ENCODE assay signal across 9 cellular contexts in genomic region chr6:163356324-163356723, GRCh38. TPM values are rescaled to one million over a fixed set of nuclear protein-coding genes. Genes with fewer than 3 reads are reported as not detected.
A peak's percentile ranks its signal among the peaks of the same experiment; 100 is the strongest.
DNase-seq lines count a peak whose midpoint lies in the region; ATAC-seq and TF ChIP-seq lines count a peak whose summit lies in the region.
"Had no signal": no experiment of that assay in that cellular context is flagged by ENCODE, and none has a peak within 500 bp of the region (broad histone marks: within the 10 kb centered on the region; RNA-seq: fewer than 3 reads in every experiment).

No MANE protein-coding gene starts in this region.

- H3K9me3 ChIP-seq in PC-3 (ENCODE audit: low read length): no peaks in the 10 kb centered on the region
- no peaks in the 10 kb centered on the region for H3K9me3 ChIP-seq in neural progenitor cell (ENCODE audit: low read depth)

- no peak overlapping the region for H3K4me3 Mint-ChIP-seq in neural progenitor cell

- H3K9me2 ChIP-seq in PC-3 (replicated peaks; ENCODE audit: low read length): no peaks in the 10 kb centered on the region

- H3K27me3 ChIP-seq in PC-3 (ENCODE audit: low read length) (no peaks in the 10 kb centered on the region), neural progenitor cell (no peaks in the 10 kb centered on the region)

- H3K36me3 ChIP-seq in PC-3 (ENCODE audit: low read depth, low read length) (no peaks in the 10 kb centered on the region), neural progenitor cell (no peaks in the 10 kb centered on the region)

- no peak for TF ChIP-seq CTCF in PC-3 (conservative IDR thresholded peaks at IDR 0.05; ENCODE audit: low read depth, low read length)
- no peak for TF ChIP-seq CTCF in neural progenitor cell (IDR thresholded peaks at IDR 0.05)

- H4K20me1 ChIP-seq in PC-3 (ENCODE audit: low read length) (no peaks in the 10 kb centered on the region), neural progenitor cell (ENCODE audit: low read depth) (no peaks in the 10 kb centered on the region)

- intact Hi-C loops in PC-3 (cut with micrococcal nuclease): loop anchor here (5.0 kb wide), 1 partner anchor 51 kb away; no protein-coding TSS in a partner anchor

- peak overlapping the region; percentile 76 for H3K27ac ChIP-seq in PC-3 (ENCODE audit: low read length)
- no peak overlapping the region for H3K27ac ChIP-seq in neural progenitor cell

- no TSS peak for BruUV-seq in PC-3 (replicated peaks; lab: Mats Ljungman, UMichigan)

- H3K27ac Mint-ChIP-seq in neural progenitor cell: no peak overlapping the region

- no peaks in the 10 kb centered on the region for H3F3A ChIP-seq in PC-3 (ENCODE audit: low read length, unreplicated experiment)
- H3F3A ChIP-seq in neural progenitor cell (ENCODE audit: low read depth): no peaks in the 10 kb centered on the region

- CTCF ChIA-PET in PC-3 (lab: Charles Lee): interaction anchor here (0.7 kb wide), 1 partner anchor 35 kb away, joined by 3 read pairs; no protein-coding TSS in a partner anchor

- no peaks in the 10 kb centered on the region for H3K36me3 Mint-ChIP-seq in neural progenitor cell

- peaks cover 47% of the 10 kb centered on the region for H3K4me1 Mint-ChIP-seq in neural progenitor cell

- H3K9ac ChIP-seq in PC-3 (ENCODE audit: low read length) (peak overlapping the region; percentile 34), neural progenitor cell (no peak overlapping the region)

- peaks cover 6% of the 10 kb centered on the region for H3K27me3 Mint-ChIP-seq in neural progenitor cell (ENCODE audit: insufficient read depth, low read depth)

- H3K4me3 ChIP-seq in PC-3 (ENCODE audit: low read length) (peak overlapping the region; percentile 54; the same call in 1 of the 2 replicates), neural progenitor cell (no peak overlapping the region)

- peaks cover 39% of the 10 kb centered on the region for H3K4me1 ChIP-seq in PC-3 (ENCODE audit: insufficient read depth, low read length)
- H3K4me1 ChIP-seq in neural progenitor cell: no peaks in the 10 kb centered on the region

- no peak overlapping the region for H2AFZ ChIP-seq in PC-3 (ENCODE audit: low read length)
- peak overlapping the region; percentile 58 for H2AFZ ChIP-seq in neural progenitor cell (replicated peaks)

- peak overlapping the region; percentile 75 for H3K4me2 ChIP-seq in PC-3 (ENCODE audit: low read length)
- H3K4me2 ChIP-seq in neural progenitor cell: no peak overlapping the region

- ATAC-seq in PC-3 (peak; percentile 73), GM21529 (IDR thresholded peaks at IDR 0.05; ENCODE audit: unreplicated experiment) (no peak), GM18517 (IDR thresholded peaks at IDR 0.05; ENCODE audit: unreplicated experiment) (no peak)

- H3K79me2 ChIP-seq in PC-3 (ENCODE audit: low read length): no peaks in the 10 kb centered on the region
- H3K79me2 ChIP-seq in neural progenitor cell (ENCODE audit: low read depth): no peaks in the 10 kb centered on the region

- peak; percentile 92 for DNase-seq in AG20443 (ENCODE audit: low spot score)
- peak; percentile 67 for DNase-seq in PC-3
- peak; percentile 37 for DNase-seq in fibroblast of gingiva (ENCODE audit: low read depth)
- peak; percentile 21 for DNase-seq in neural progenitor cell (ENCODE audit: low spot score)
- DNase-seq in H4 (ENCODE audit: low spot score): no peak
- no peak for DNase-seq in stimulated activated CD4-positive, alpha-beta T cell treated with anti-CD3 and anti-CD28 coated beads, Interleukin-15, amount 100 ng/mL, for 24 hours
- DNase-seq: DND-41 had no signal

- no peaks in the 10 kb centered on the region for H3K9me3 Mint-ChIP-seq in neural progenitor cell

- POLR2A ChIA-PET in PC-3 (lab: Charles Lee; ENCODE audit: unreplicated experiment): no interaction called here

RNA-seq across cellular contexts. Expression of gene QKI, which starts 58.2 kb away (rescaled TPM):
- total RNA-seq in PC-3 (2014; rRNA removed) (64.3 and 87.7 TPM in 2 replicates), neural progenitor cell (ENCODE audit: low replicate concordance) (212 and 216 TPM in 2 replicates)
- total RNA-seq in H4 (2014; rRNA removed; shearing (Covaris generic)): 33.6 and 59.4 TPM in 2 replicates

Comparison
In these comparisons a context has a peak if more than half of its experiments do, and no peak if none do; other contexts are left out.
1. DNase-seq: peak in AG20443 (single experiment), PC-3 (single experiment), fibroblast of gingiva (single experiment) and neural progenitor cell (single experiment); none in H4 (single experiment) and stimulated activated CD4-positive, alpha-beta T cell treated with anti-CD3 and anti-CD28 coated beads, Interleukin-15, amount 100 ng/mL, for 24 hours (single experiment).